In the genomic region with DNA sequence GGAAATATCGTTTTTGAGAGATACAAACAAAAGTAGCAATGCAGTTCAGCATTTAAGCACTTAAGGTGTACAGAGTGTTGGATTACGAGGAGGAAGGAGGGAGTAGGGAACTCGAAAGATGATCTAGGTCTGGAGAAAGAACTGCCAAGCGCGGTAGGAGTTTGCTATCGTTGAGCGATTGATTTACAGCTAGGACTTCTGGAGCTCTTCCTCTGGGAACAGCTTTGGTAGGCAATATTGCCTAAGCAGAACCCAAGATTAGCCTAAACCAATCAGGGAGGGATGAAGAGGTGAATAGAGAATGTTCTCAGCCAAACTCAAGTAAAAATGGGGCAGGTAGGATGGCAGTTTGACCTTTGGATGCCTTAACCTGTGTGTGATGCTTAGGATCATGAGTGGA, we compare ENCODE assay signal across 8 cellular contexts. TPM values are rescaled to one million over a fixed set of nuclear protein-coding genes. Genes with fewer than 3 reads are reported as not detected.
DNase-seq lines count a peak whose midpoint lies in the region; ATAC-seq and TF ChIP-seq lines count a peak whose summit lies in the region.

No MANE protein-coding gene starts in this region.

- no peak for TF ChIP-seq CTCF in testis (IDR thresholded peaks at IDR 0.05)

- ATAC-seq in activated CD8-positive, alpha-beta T cell treated with anti-CD3 and anti-CD28 coated beads, Interleukin-2, amount 10 ng/mL, durations not matched to agents 7 days and 5 days = no peak
- no peak for ATAC-seq in HG03159 (IDR thresholded peaks at IDR 0.05; ENCODE audit: unreplicated experiment)
- no peak for ATAC-seq in GM18909 (IDR thresholded peaks at IDR 0.05; ENCODE audit: poor library complexity, unreplicated experiment)

- H3K9me3 Mint-ChIP-seq in T-helper 2 cell treated with Interferon-gamma antibody and Interleukin-4, amounts not matched to agents 5 μg/mL and 100 μg/mL, for 36 hours = no peaks in the 10 kb centered on the region
- H3K9me3 Mint-ChIP-seq in activated CD8-positive, alpha-beta T cell treated with anti-CD3 and anti-CD28 coated beads, Interleukin-2, amount 10 ng/mL, durations not matched to agents 7 days and 5 days (ENCODE audit: insufficient read depth) = no peaks in the 10 kb centered on the region

- H3K36me3 ChIP-seq in testis (ENCODE audit: low read depth, missing control alignments) = no peaks in the 10 kb centered on the region

- H3K4me3 Mint-ChIP-seq in T-helper 2 cell treated with Interferon-gamma antibody and Interleukin-4, amounts not matched to agents 5 μg/mL and 100 μg/mL, for 36 hours = peak overlapping the region; percentile 95
- peak overlapping the region; percentile 93 for H3K4me3 Mint-ChIP-seq in activated CD8-positive, alpha-beta T cell treated with anti-CD3 and anti-CD28 coated beads, Interleukin-2, amount 10 ng/mL, durations not matched to agents 7 days and 5 days

- peaks cover 5% of the 10 kb centered on the region for H3K27me3 Mint-ChIP-seq in T-helper 2 cell treated with Interferon-gamma antibody and Interleukin-4, amounts not matched to agents 5 μg/mL and 100 μg/mL, for 36 hours (ENCODE audit: low read depth)
- H3K27me3 Mint-ChIP-seq in activated CD8-positive, alpha-beta T cell treated with anti-CD3 and anti-CD28 coated beads, Interleukin-2, amount 10 ng/mL, durations not matched to agents 7 days and 5 days (ENCODE audit: low read depth) = peaks cover 8% of the 10 kb centered on the region

- no peaks in the 10 kb centered on the region for H3K9me3 ChIP-seq in testis

- H3K36me3 Mint-ChIP-seq in T-helper 2 cell treated with Interferon-gamma antibody and Interleukin-4, amounts not matched to agents 5 μg/mL and 100 μg/mL, for 36 hours (ENCODE audit: low read depth) = peaks cover 27% of the 10 kb centered on the region
- H3K36me3 Mint-ChIP-seq in activated CD8-positive, alpha-beta T cell treated with anti-CD3 and anti-CD28 coated beads, Interleukin-2, amount 10 ng/mL, durations not matched to agents 7 days and 5 days (ENCODE audit: low read depth) = peaks cover 35% of the 10 kb centered on the region

- CTCF ChIA-PET in activated CD8-positive, alpha-beta T cell treated with anti-CD3 and anti-CD28 coated beads, Interleukin-2, amount 10 ng/mL, durations not matched to agents 7 days and 5 days (lab: Charles Lee) = interaction anchor here (1.0 to 6.3 kb wide), 15 partner anchors 9 to 537 kb away, joined by 3 to 71 read pairs (median 5); no protein-coding TSS in a partner anchor

- WGBS in testis, 2 donors = 0% methylated on average over 7 of the region's 7 CpGs

- POLR2A ChIA-PET in activated CD8-positive, alpha-beta T cell treated with anti-CD3 and anti-CD28 coated beads, Interleukin-2, amount 10 ng/mL, durations not matched to agents 7 days and 5 days (lab: Charles Lee) = interaction anchor here (0.6 to 4.2 kb wide), 12 partner anchors 10 to 1090 kb away, joined by 3 to 26 read pairs (median 6); a partner anchor contains a TSS

- H3K27ac ChIP-seq in testis = peak overlapping the region; percentile 87 to 90

- intact Hi-C loops in testis (cut with DNase I; ENCODE audit: low total_unique reads) = no loop called here

- H3K27ac Mint-ChIP-seq in T-helper 2 cell treated with Interferon-gamma antibody and Interleukin-4, amounts not matched to agents 5 μg/mL and 100 μg/mL, for 36 hours = peak overlapping the region; percentile 85
- peak overlapping the region; percentile 91 for H3K27ac Mint-ChIP-seq in activated CD8-positive, alpha-beta T cell treated with anti-CD3 and anti-CD28 coated beads, Interleukin-2, amount 10 ng/mL, durations not matched to agents 7 days and 5 days

- peaks cover 39% of the 10 kb centered on the region for H3K4me1 Mint-ChIP-seq in T-helper 2 cell treated with Interferon-gamma antibody and Interleukin-4, amounts not matched to agents 5 μg/mL and 100 μg/mL, for 36 hours (ENCODE audit: low read depth)
- H3K4me1 Mint-ChIP-seq in activated CD8-positive, alpha-beta T cell treated with anti-CD3 and anti-CD28 coated beads, Interleukin-2, amount 10 ng/mL, durations not matched to agents 7 days and 5 days (ENCODE audit: low read depth) = peaks cover 55% of the 10 kb centered on the region

- H3K4me3 ChIP-seq in testis = peak overlapping the region; percentile 71 to 88

- peaks cover 33% of the 10 kb centered on the region for H3K4me1 ChIP-seq in testis

- no peak for DNase-seq in T-helper 2 cell treated with Interferon-gamma antibody and Interleukin-4, amounts not matched to agents 5 μg/mL and 100 μg/mL, for 36 hours (ENCODE audit: low spot score)
- DNase-seq in T-helper 2 cell = no peak
- DNase-seq in activated CD8-positive, alpha-beta T cell treated with anti-CD3 and anti-CD28 coated beads, Interleukin-2, amount 10 ng/mL, durations not matched to agents 7 days and 5 days = no peak
- peak; percentile 39 for DNase-seq in iPS-NIHi11 (ENCODE audit: low spot score)
- DNase-seq in testis = no peak
- DNase-seq in NCI-H1930 (lab: John Stamatoyannopoulos, UW) = no peak

- no peak for TF ChIP-seq POLR2A in testis (IDR thresholded peaks at IDR 0.05)

- H3K27me3 ChIP-seq in testis = no peaks in the 10 kb centered on the region

RNA-seq across cellular contexts. Expression of a gene that starts 1.0 kb away (rescaled TPM):
- total RNA-seq in activated CD8-positive, alpha-beta T cell treated with anti-CD3 and anti-CD28 coated beads, Interleukin-2, amount 10 ng/mL, durations not matched to agents 7 days and 5 days = 100 to 1,000 TPM; 167 to 170 TPM
- 100 to 1,000 TPM; 135 to 168 TPM for total RNA-seq in testis
- 208 TPM for polyA plus RNA-seq in testis (ENCODE audit: insufficient read depth, low read depth, low replicate concordance)

RNA-seq across cellular contexts. Expression of a gene that starts 22.5 kb away (rescaled TPM):
- total RNA-seq in activated CD8-positive, alpha-beta T cell treated with anti-CD3 and anti-CD28 coated beads, Interleukin-2, amount 10 ng/mL, durations not matched to agents 7 days and 5 days = under 1 TPM; 0.13 to 0.32 TPM
- total RNA-seq in testis = 10 to 100 TPM; 48.7 to 84.8 TPM
- 171 TPM for polyA plus RNA-seq in testis (ENCODE audit: insufficient read depth, low read depth, low replicate concordance)

RNA-seq across cellular contexts. Expression of a gene that starts 55.2 kb away (rescaled TPM):
- 10 to 100 TPM; 67.8 to 73.0 TPM for total RNA-seq in activated CD8-positive, alpha-beta T cell treated with anti-CD3 and anti-CD28 coated beads, Interleukin-2, amount 10 ng/mL, durations not matched to agents 7 days and 5 days
- total RNA-seq in testis = 1 to 10 TPM; 3.5 to 3.9 TPM
- polyA plus RNA-seq in testis (ENCODE audit: insufficient read depth, low read depth, low replicate concordance) = 19.6 TPM

Comparison
In these comparisons a context has a peak if more than half of its experiments do, and no peak if none do; other contexts are left out.
1. RNA of a gene that starts 22.5 kb away (total RNA-seq): 48.7 to 84.8 TPM in testis; 0.13 to 0.32 TPM in activated CD8-positive, alpha-beta T cell treated with anti-CD3 and anti-CD28 coated beads, Interleukin-2, amount 10 ng/mL, durations not matched to agents 7 days and 5 days; every median in the first group is over 10 times any median in the second.
2. RNA of a gene that starts 55.2 kb away (total RNA-seq): 67.8 to 73.0 TPM in activated CD8-positive, alpha-beta T cell treated with anti-CD3 and anti-CD28 coated beads, Interleukin-2, amount 10 ng/mL, durations not matched to agents 7 days and 5 days; 3.5 to 3.9 TPM in testis; every median in the first group is over 10 times any median in the second.